Comparison of ENCODE assay signal across 23 cellular contexts in the genomic region with DNA sequence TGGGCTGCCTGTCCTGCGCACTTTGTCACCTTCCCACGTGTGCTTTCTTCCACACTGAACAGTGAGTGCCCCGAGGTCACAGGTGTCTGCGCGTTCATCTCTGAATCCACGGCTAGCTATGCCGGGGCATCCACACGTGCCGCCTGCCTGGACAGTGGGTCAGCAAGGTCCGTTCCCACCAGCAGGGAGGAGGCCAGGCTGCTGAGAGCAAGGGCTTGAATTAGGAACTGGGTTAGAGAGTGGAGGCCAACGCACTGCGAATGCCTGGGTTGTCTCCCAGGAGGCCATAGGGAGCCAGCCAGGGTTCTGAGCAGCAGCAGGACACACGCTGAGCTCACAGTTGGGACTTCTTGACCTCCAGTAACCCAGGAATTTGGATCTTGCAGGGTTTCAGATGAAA.
"Had no signal": no experiment of that assay in that cellular context is flagged by ENCODE, and none has a peak within 500 bp of the region (broad histone marks: within the 10 kb centered on the region; RNA-seq: fewer than 3 reads in every experiment).

No MANE protein-coding gene starts in this region.

- DNase-seq: activated B cell treated with CpG ODN at 0.5 μM for 24 hours; activated CD4-positive, alpha-beta T cell treated with anti-CD3 and anti-CD28 coated beads for 1 hour; activated CD4-positive, alpha-beta T cell treated with anti-CD3 and anti-CD28 coated beads, Interleukin-2, amount 10 ng/mL, durations not matched to agents 24 days and 14 days; activated CD4-positive, alpha-beta T cell treated with anti-CD3 and anti-CD28 coated beads, Interleukin-2, amount 50 U/mL, for 48 hours; activated CD8-positive, alpha-beta memory T cell treated with anti-CD3 and anti-CD28 coated beads for 24 hours; activated gamma-delta T cell; activated naive CD4-positive, alpha-beta T cell treated with anti-CD3 and anti-CD28 coated beads for 36 hours; activated T-cell treated with anti-CD3 and anti-CD28 coated beads, Interleukin-2, amount 50 U/mL, for 48 hours; amygdala; brain microvascular endothelial cell; Kasumi-1; KBM-7; NCI-H1105 treated with DMSO at 0.1 percent for 48 hours; NCI-H1436 treated with DMSO at 0.1 percent for 48 hours; NCI-H187; NCI-H2081 treated with DMSO at 0.1 percent for 48 hours; NCI-H446; NCI-H524; SIG-M5; T-helper 2 cell; T1000 had no signal

- H3K27me3 ChIP-seq: brain microvascular endothelial cell, cardiac muscle cell had no signal

- ATAC-seq: activated T-helper 17 cell treated with anti-CD3 and anti-CD28 coated beads, Interleukin-2, amount 50 U/mL, for 72 hours had no signal

- H3K4me3 ChIP-seq: cardiac muscle cell had no signal

- H3K27ac ChIP-seq: brain microvascular endothelial cell, cardiac muscle cell had no signal

- H3K36me3 ChIP-seq: brain microvascular endothelial cell, cardiac muscle cell had no signal
